2 cellular contexts compared by ENCODE assay signal in genomic region chr14:103709814-103710213, GRCh38.
TF ChIP-seq lines count a peak whose summit lies in the region.

No MANE protein-coding gene starts in this region.

TF ChIP-seq in GM23338, 12 proteins besides CTCF, POLR2A, EP300 and RAD21:
- TF ChIP-seq, protein P1, sequence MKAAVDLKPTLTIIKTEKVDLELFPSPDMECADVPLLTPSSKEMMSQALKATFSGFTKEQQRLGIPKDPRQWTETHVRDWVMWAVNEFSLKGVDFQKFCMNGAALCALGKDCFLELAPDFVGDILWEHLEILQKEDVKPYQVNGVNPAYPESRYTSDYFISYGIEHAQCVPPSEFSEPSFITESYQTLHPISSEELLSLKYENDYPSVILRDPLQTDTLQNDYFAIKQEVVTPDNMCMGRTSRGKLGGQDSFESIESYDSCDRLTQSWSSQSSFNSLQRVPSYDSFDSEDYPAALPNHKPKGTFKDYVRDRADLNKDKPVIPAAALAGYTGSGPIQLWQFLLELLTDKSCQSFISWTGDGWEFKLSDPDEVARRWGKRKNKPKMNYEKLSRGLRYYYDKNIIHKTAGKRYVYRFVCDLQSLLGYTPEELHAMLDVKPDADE (IDR thresholded peaks at IDR 0.05), result no peak
- TF ChIP-seq NANOG (IDR thresholded peaks at IDR 0.05; ENCODE audit: borderline replicate concordance) (no peak), ZNF331 (CRISPR knock-in tag; IDR thresholded peaks at IDR 0.05; ENCODE audit: low read depth) (no peak), REST (IDR thresholded peaks at IDR 0.05; ENCODE audit: unreplicated experiment) (no peak), EZH2phosphoT487 (IDR thresholded peaks at IDR 0.05; ENCODE audit: unreplicated experiment) (no peak), POLR2AphosphoS5 (IDR thresholded peaks at IDR 0.05; ENCODE audit: low read depth) (no peak), EZH2 (IDR thresholded peaks at IDR 0.05; ENCODE audit: low read depth, unreplicated experiment) (no peak), STAT1 (IDR thresholded peaks at IDR 0.05; ENCODE audit: unreplicated experiment) (no peak), ZNF114 (CRISPR knock-in tag; IDR thresholded peaks at IDR 0.05) (no peak), CREB1 (CRISPR knock-in tag; IDR thresholded peaks at IDR 0.05; ENCODE audit: low read depth) (no peak)
- TF ChIP-seq, protein P2, sequence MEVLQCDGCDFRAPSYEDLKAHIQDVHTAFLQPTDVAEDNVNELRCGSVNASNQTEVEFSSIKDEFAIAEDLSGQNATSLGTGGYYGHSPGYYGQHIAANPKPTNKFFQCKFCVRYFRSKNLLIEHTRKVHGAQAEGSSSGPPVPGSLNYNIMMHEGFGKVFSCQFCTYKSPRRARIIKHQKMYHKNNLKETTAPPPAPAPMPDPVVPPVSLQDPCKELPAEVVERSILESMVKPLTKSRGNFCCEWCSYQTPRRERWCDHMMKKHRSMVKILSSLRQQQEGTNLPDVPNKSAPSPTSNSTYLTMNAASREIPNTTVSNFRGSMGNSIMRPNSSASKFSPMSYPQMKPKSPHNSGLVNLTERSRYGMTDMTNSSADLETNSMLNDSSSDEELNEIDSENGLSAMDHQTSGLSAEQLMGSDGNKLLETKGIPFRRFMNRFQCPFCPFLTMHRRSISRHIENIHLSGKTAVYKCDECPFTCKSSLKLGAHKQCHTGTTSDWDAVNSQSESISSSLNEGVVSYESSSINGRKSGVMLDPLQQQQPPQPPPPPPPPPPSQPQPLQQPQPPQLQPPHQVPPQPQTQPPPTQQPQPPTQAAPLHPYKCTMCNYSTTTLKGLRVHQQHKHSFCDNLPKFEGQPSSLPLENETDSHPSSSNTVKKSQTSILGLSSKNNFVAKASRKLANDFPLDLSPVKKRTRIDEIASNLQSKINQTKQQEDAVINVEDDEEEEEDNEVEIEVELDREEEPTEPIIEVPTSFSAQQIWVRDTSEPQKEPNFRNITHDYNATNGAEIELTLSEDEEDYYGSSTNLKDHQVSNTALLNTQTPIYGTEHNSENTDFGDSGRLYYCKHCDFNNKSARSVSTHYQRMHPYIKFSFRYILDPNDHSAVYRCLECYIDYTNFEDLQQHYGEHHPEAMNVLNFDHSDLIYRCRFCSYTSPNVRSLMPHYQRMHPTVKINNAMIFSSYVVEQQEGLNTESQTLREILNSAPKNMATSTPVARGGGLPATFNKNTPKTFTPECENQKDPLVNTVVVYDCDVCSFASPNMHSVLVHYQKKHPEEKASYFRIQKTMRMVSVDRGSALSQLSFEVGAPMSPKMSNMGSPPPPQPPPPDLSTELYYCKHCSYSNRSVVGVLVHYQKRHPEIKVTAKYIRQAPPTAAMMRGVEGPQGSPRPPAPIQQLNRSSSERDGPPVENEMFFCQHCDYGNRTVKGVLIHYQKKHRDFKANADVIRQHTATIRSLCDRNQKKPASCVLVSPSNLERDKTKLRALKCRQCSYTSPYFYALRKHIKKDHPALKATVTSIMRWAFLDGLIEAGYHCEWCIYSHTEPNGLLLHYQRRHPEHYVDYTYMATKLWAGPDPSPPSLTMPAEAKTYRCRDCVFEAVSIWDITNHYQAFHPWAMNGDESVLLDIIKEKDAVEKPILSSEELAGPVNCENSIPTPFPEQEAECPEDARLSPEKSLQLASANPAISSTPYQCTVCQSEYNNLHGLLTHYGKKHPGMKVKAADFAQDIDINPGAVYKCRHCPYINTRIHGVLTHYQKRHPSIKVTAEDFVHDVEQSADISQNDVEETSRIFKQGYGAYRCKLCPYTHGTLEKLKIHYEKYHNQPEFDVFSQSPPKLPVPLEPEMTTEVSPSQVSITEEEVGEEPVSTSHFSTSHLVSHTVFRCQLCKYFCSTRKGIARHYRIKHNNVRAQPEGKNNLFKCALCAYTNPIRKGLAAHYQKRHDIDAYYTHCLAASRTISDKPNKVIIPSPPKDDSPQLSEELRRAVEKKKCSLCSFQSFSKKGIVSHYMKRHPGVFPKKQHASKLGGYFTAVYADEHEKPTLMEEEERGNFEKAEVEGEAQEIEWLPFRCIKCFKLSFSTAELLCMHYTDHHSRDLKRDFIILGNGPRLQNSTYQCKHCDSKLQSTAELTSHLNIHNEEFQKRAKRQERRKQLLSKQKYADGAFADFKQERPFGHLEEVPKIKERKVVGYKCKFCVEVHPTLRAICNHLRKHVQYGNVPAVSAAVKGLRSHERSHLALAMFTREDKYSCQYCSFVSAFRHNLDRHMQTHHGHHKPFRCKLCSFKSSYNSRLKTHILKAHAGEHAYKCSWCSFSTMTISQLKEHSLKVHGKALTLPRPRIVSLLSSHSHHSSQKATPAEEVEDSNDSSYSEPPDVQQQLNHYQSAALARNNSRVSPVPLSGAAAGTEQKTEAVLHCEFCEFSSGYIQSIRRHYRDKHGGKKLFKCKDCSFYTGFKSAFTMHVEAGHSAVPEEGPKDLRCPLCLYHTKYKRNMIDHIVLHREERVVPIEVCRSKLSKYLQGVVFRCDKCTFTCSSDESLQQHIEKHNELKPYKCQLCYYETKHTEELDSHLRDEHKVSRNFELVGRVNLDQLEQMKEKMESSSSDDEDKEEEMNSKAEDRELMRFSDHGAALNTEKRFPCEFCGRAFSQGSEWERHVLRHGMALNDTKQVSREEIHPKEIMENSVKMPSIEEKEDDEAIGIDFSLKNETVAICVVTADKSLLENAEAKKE (CRISPR knock-in tag; IDR thresholded peaks at IDR 0.05), result no peak

TF ChIP-seq in neural cell, 6 proteins besides CTCF, POLR2A, EP300 and RAD21:
- no peak for TF ChIP-seq REST (IDR thresholded peaks at IDR 0.05; ENCODE audit: borderline replicate concordance)
- no peak for TF ChIP-seq TAF1 (IDR thresholded peaks at IDR 0.05; ENCODE audit: low read depth)
- TF ChIP-seq MXI1 (conservative IDR thresholded peaks at IDR 0.05; ENCODE audit: poor library complexity, severe bottlenecking), result no peak
- TF ChIP-seq POLR2AphosphoS5 (IDR thresholded peaks at IDR 0.05), result peak; percentile 7
- no peak for TF ChIP-seq SMC3 (conservative IDR thresholded peaks at IDR 0.05; ENCODE audit: poor library complexity)
